In the genomic region with DNA sequence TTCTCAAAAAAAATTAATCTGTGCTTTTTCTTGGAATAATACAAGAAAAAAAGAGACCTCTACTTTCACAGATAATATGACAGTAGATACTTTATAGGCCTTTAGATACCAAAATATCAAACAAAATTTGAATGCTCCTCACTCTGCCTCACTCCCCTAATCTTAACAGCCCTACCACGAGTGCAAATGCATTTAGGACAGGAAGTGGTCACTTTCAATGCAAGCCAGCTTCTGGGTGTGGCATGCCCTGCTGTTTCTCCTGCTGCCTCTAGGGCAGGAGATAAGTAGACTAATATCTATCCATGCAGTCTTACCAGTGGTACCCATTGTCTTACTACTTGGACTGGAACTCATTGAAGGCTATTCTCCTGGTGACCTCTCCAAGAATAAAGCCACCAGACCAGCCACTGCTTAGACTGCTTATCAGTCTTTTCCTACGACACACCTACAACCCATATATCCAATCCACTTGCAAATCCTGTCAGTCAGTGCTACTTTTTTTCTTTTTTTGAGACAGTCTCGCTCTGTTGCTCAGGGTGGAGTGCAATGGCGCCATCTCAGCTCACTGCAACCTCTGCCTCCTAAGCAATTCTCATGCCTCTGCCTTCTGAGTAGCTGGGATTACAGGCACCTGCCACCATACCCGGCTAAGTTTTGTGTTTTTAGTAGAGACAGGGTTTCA, we compare ENCODE assay signal across 8 cellular contexts. TPM values are rescaled to one million over a fixed set of nuclear protein-coding genes. Genes with fewer than 3 reads are reported as not detected.
A peak's percentile ranks its signal among the peaks of the same experiment; 100 is the strongest.
DNase-seq lines count a peak whose midpoint lies in the region; ATAC-seq, FAIRE-seq and TF ChIP-seq lines count a peak whose summit lies in the region.

No MANE protein-coding gene starts in this region.

- H3K9me3 ChIP-seq in spleen: no peaks in the 10 kb centered on the region

- FAIRE-seq in bronchial epithelial cell (lab: Jason Lieb, UNC): no peak

- H3K27me3 ChIP-seq in bronchial epithelial cell (ENCODE audit: control insufficient read depth, insufficient read depth, low read length) (peaks cover 2% of the 10 kb centered on the region), spleen (replicated peaks in 1 of 7) (peaks cover 0 to 3% (median 0%) of the 10 kb centered on the region in 7 donors)

- peak; percentile 47 for TF ChIP-seq CTCF in bronchial epithelial cell (IDR thresholded peaks at IDR 0.05; ENCODE audit: insufficient read depth, low read length, severe bottlenecking)
- peak in 6 of 11 experiments; percentile 7 to 33 (median 22) for TF ChIP-seq CTCF in spleen (IDR thresholded peaks at IDR 0.05 in 8 of 11, conservative IDR thresholded peaks at IDR 0.05 in 3 of 11)

- peak; percentile 40 for DNase-seq in CD1c-positive myeloid dendritic cell (ENCODE audit: extremely low spot score)
- peak; percentile 60 for DNase-seq in NCI-H226
- peak; percentile 50 for DNase-seq in bronchial epithelial cell (ENCODE audit: low read depth)
- DNase-seq in spleen: no peak
- no peak for DNase-seq in NCI-H128 (lab: John Stamatoyannopoulos, UW; ENCODE audit: unreplicated experiment)
- no peak for DNase-seq in NCI-H2196 (lab: John Stamatoyannopoulos, UW; ENCODE audit: unreplicated experiment)

- intact Hi-C loops in spleen (cut with DNase I; ENCODE audit: low total_unique reads): no loop called here

- peaks cover 0 to 7% (median 2%) of the 10 kb centered on the region in 6 donors for H3K4me1 ChIP-seq in spleen

- WGBS in spleen, 5 donors: 71 to 77% (median 74%) methylated on average over 5 of the region's 5 CpGs

- no peak overlapping the region for H3K27ac ChIP-seq in spleen

- H3K4me3 ChIP-seq in bronchial epithelial cell (ENCODE audit: low read depth, low read length) (no peak overlapping the region), spleen (no peak overlapping the region)

- ATAC-seq in GM18511 (IDR thresholded peaks at IDR 0.05; ENCODE audit: unreplicated experiment): peak; percentile 99
- peak; percentile 92 for ATAC-seq in HG02763 (IDR thresholded peaks at IDR 0.05; ENCODE audit: unreplicated experiment)

- H3K36me3 ChIP-seq in bronchial epithelial cell (ENCODE audit: control insufficient read depth, insufficient read depth, low read length) (no peaks in the 10 kb centered on the region), spleen (no peaks in the 10 kb centered on the region)

- no peak for TF ChIP-seq POLR2A in spleen (IDR thresholded peaks at IDR 0.05)

RNA-seq across cellular contexts. Expression of a gene that starts 23.0 kb away (rescaled TPM):
- total RNA-seq in bronchial epithelial cell (under 0.01 TPM in 1 of 2 replicates, not detected in the other), spleen (not detected)
- under 1 TPM in 2 of 3 donors, not detected in 1; under 0.01 to 0.03 TPM for polyA plus RNA-seq in spleen

RNA-seq across cellular contexts. Expression of a gene that starts 24.3 kb away (rescaled TPM):
- 34.2 and 37.1 TPM in 2 replicates for total RNA-seq in bronchial epithelial cell
- total RNA-seq in spleen: 10 to 100 TPM; 24.7 to 71.6 (median 44.1) TPM
- polyA plus RNA-seq in spleen: 1 to 10 TPM; 3.2 to 6.7 (median 5.0) TPM

Comparison
In these comparisons a context has a peak if more than half of its experiments do, and no peak if none do; other contexts are left out.
1. DNase-seq: peak in CD1c-positive myeloid dendritic cell (single experiment), NCI-H226 (single experiment) and bronchial epithelial cell (single experiment); none in spleen (single experiment), NCI-H128 (single experiment) and NCI-H2196 (single experiment).